ENCODE assay signal across 1 cellular context in genomic region chr5:107576736-107577440, GRCh38.
TF ChIP-seq lines count a peak whose summit lies in the region.

No MANE protein-coding gene starts in this region.

TF ChIP-seq in GM12878, 131 proteins besides CTCF, POLR2A, EP300 and RAD21 (continued from another document and continues in another):
- TF ChIP-seq ZBTB40 (IDR thresholded peaks at IDR 0.05; ENCODE audit: borderline replicate concordance): no peak
- no peak for TF ChIP-seq MYB (IDR thresholded peaks at IDR 0.05; ENCODE audit: borderline replicate concordance, low read depth, low read length)
- no peak for TF ChIP-seq NR2C1 (IDR thresholded peaks at IDR 0.05)
- peak; percentile 67; the same call in 1 of the 2 replicates for TF ChIP-seq FOXM1 (IDR thresholded peaks at IDR 0.05; ENCODE audit: low read depth, low read length)
- TF ChIP-seq GATAD2B (conservative IDR thresholded peaks at IDR 0.05; ENCODE audit: low read depth): no peak
- TF ChIP-seq WRNIP1 (IDR thresholded peaks at IDR 0.05; ENCODE audit: borderline replicate concordance, low read depth, low read length): no peak
- peak; percentile 28; the same call in 1 of the 2 replicates for TF ChIP-seq RUNX3 (IDR thresholded peaks at IDR 0.05; ENCODE audit: low read length)
- TF ChIP-seq YBX1 (IDR thresholded peaks at IDR 0.05): no peak
- TF ChIP-seq MEF2A (IDR thresholded peaks at IDR 0.05; ENCODE audit: insufficient read depth, low read depth, low read length): 0 out of 2 replicates have a peak, but pooled peaks have one; percentile 8
- TF ChIP-seq BCL11A (IDR thresholded peaks at IDR 0.05; ENCODE audit: low read depth, low read length): no peak
- TF ChIP-seq POLR2AphosphoS5 (IDR thresholded peaks at IDR 0.05; ENCODE audit: low read length): no peak
- peak; percentile 29 for TF ChIP-seq CUX1 (IDR thresholded peaks at IDR 0.05; ENCODE audit: insufficient replicate concordance, low read depth, low read length)
- TF ChIP-seq TBL1XR1 (IDR thresholded peaks at IDR 0.05; ENCODE audit: low read depth, low read length): no peak
- no peak for TF ChIP-seq IRF4 (IDR thresholded peaks at IDR 0.05; ENCODE audit: low read depth, low read length)
- no peak for TF ChIP-seq E2F4 (IDR thresholded peaks at IDR 0.05; ENCODE audit: low read depth, low read length)
- no peak for TF ChIP-seq ZSCAN29 (IDR thresholded peaks at IDR 0.05)
- TF ChIP-seq EGR1 (IDR thresholded peaks at IDR 0.05; ENCODE audit: borderline replicate concordance in 1 of 2, low read depth in 2 of 2, low read length in 2 of 2): no peak
- TF ChIP-seq BCLAF1 (IDR thresholded peaks at IDR 0.05): no peak
- no peak for TF ChIP-seq SREBF2 (IDR thresholded peaks at IDR 0.05; ENCODE audit: low read length)
- TF ChIP-seq ZBTB4 (CRISPR knock-in tag; IDR thresholded peaks at IDR 0.05): no peak
- no peak for TF ChIP-seq ESRRA (IDR thresholded peaks at IDR 0.05; ENCODE audit: low read length)
- TF ChIP-seq NR2F1 (conservative IDR thresholded peaks at IDR 0.05): no peak
- TF ChIP-seq CREM (IDR thresholded peaks at IDR 0.05; ENCODE audit: low read depth): no peak; the same call in 1 of the 2 replicates
- no peak for TF ChIP-seq PAX5 (IDR thresholded peaks at IDR 0.05; ENCODE audit: borderline replicate concordance, low read depth, low read length)
- TF ChIP-seq CEBPB (IDR thresholded peaks at IDR 0.05; ENCODE audit: borderline replicate concordance in 1 of 2, low read depth in 2 of 2, low read length in 2 of 2): no peak
- no peak for TF ChIP-seq ZBED1 (IDR thresholded peaks at IDR 0.05; ENCODE audit: borderline replicate concordance)
- TF ChIP-seq ELK1 (IDR thresholded peaks at IDR 0.05; ENCODE audit: low read depth, low read length): no peak
- peak; percentile 47 to 48; a peak in 3 of 4 replicates for TF ChIP-seq IKZF2 (IDR thresholded peaks at IDR 0.05)
- no peak for TF ChIP-seq NKRF (conservative IDR thresholded peaks at IDR 0.05)
- TF ChIP-seq ATF2 (IDR thresholded peaks at IDR 0.05; ENCODE audit: low read length): peak; percentile 76; the same call in 1 of the 2 replicates
- peak; percentile 39 for TF ChIP-seq MEF2B (IDR thresholded peaks at IDR 0.05; ENCODE audit: partially characterized antibody, poor library complexity, severe bottlenecking)
- no peak for TF ChIP-seq USF2 (IDR thresholded peaks at IDR 0.05; ENCODE audit: borderline replicate concordance, low read depth, low read length)
- 0 out of 2 replicates have a peak, but pooled peaks have one; percentile 16 for TF ChIP-seq IKZF1 (conservative IDR thresholded peaks at IDR 0.05)
